Comparison of ENCODE assay signal across 1 cellular context in the genomic region with DNA sequence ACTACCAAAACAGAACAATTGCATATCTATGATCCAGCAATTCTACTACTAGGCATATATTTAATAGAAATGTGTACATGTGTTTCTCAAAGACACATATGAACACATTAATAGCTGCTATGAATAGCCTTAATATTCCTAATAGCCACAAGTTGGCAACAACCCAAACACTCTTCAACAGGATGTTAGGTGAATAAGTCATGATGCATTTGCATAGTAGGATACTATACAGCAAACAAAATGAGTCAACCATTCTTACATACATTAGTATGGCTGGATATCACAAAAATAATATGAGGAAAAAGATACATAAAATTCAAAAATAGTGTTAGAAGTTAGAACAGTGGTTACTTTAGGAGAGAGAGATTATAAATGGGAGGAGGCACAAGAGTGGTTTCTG.
TF ChIP-seq lines count a peak whose summit lies in the region.

No MANE protein-coding gene starts in this region.

TF ChIP-seq in GM12878, 131 proteins besides CTCF, POLR2A, EP300 and RAD21:
- TF ChIP-seq, protein P1, sequence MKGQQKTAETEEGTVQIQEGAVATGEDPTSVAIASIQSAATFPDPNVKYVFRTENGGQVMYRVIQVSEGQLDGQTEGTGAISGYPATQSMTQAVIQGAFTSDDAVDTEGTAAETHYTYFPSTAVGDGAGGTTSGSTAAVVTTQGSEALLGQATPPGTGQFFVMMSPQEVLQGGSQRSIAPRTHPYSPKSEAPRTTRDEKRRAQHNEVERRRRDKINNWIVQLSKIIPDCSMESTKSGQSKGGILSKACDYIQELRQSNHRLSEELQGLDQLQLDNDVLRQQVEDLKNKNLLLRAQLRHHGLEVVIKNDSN (IDR thresholded peaks at IDR 0.05; ENCODE audit: borderline replicate concordance, extremely low read length, insufficient read depth, low read depth, low read length): no peak
- TF ChIP-seq MXI1 (IDR thresholded peaks at IDR 0.05; ENCODE audit: low read depth, low read length): no peak
- TF ChIP-seq, protein P2, sequence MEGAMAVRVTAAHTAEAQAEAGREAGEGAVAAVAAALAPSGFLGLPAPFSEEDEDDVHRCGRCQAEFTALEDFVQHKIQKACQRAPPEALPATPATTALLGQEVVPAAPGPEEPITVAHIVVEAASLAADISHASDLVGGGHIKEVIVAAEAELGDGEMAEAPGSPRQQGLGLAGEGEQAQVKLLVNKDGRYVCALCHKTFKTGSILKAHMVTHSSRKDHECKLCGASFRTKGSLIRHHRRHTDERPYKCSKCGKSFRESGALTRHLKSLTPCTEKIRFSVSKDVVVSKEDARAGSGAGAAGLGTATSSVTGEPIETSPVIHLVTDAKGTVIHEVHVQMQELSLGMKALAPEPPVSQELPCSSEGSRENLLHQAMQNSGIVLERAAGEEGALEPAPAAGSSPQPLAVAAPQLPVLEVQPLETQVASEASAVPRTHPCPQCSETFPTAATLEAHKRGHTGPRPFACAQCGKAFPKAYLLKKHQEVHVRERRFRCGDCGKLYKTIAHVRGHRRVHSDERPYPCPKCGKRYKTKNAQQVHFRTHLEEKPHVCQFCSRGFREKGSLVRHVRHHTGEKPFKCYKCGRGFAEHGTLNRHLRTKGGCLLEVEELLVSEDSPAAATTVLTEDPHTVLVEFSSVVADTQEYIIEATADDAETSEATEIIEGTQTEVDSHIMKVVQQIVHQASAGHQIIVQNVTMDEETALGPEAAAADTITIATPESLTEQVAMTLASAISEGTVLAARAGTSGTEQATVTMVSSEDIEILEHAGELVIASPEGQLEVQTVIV (IDR thresholded peaks at IDR 0.05; ENCODE audit: borderline replicate concordance, partially characterized antibody): no peak
